ENCODE assay signal across 10 cellular contexts in the genomic region with DNA sequence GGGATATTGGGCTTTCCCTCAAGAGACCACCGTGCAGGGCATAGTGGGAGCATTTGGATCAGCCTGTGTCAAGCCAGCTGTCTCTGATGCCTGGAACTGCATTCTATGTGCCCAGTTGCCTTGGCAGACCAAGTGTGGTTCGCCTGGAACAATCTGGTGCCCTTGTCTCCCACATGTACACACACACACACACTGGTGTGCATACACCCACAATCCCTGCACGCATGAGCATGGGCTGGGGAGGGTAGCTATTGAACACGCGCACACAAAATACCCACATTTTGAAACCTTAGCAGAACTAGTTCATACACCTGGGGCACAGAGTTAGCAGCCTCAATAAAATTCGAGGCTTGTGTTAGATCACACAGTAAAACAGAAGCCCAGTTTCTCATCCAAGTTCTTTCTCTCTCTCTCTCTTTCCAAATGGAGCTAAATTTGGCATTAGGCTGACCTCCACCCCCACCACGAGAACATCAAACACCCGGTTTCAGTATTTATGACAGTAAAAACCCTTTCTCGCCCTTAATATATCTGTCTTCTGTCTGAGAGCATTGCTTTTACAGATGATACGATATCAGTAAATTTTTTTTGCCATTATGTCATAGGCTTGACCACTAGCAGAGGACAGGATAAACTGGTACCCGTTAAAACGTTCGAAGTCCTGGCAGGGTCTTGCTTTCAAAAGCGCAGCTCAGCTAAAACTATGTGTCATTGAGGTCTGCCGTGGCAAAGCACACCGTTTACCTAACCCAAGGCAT. TPM values are rescaled to one million over a fixed set of nuclear protein-coding genes. Genes with fewer than 3 reads are reported as not detected.
DNase-seq lines count a peak whose midpoint lies in the region; ATAC-seq lines count a peak whose summit lies in the region.
"Had no signal": no experiment of that assay in that cellular context is flagged by ENCODE, and none has a peak within 500 bp of the region (broad histone marks: within the 10 kb centered on the region; RNA-seq: fewer than 3 reads in every experiment).

No MANE protein-coding gene starts in this region.

- H3K9me3 ChIP-seq in right cardiac atrium (ENCODE audit: control insufficient read depth, low read length): no peaks in the 10 kb centered on the region
- no peaks in the 10 kb centered on the region for H3K9me3 ChIP-seq in effector memory CD4-positive, alpha-beta T cell (ENCODE audit: control insufficient read depth, low read length)

- POLR2A ChIA-PET in activated CD4-positive, alpha-beta T cell treated with anti-CD3 and anti-CD28 coated beads for 36 hours (lab: Charles Lee): no interaction called here
- POLR2A ChIA-PET in activated CD8-positive, alpha-beta T cell treated with anti-CD3 and anti-CD28 coated beads, Interleukin-2, amount 10 ng/mL, durations not matched to agents 7 days and 5 days (lab: Charles Lee): interaction anchor here (1.1 kb wide), 1 partner anchor 81 kb away, joined by 3 read pairs; no protein-coding TSS in a partner anchor

- intact Hi-C loops in activated CD4-positive, alpha-beta T cell treated with anti-CD3 and anti-CD28 coated beads for 36 hours (cut with DNase I, micrococcal nuclease): no loop called here
- intact Hi-C loops in right cardiac atrium (cut with DNase I): loop anchor here in 1 of 4 donors (10.0 kb wide), 1 partner anchor 106 kb away; no protein-coding TSS in a partner anchor

- H3K9me3 Mint-ChIP-seq in activated CD4-positive, alpha-beta T cell treated with anti-CD3 and anti-CD28 coated beads for 36 hours (ENCODE audit: low read depth): no peaks in the 10 kb centered on the region
- H3K9me3 Mint-ChIP-seq in activated CD8-positive, alpha-beta T cell treated with anti-CD3 and anti-CD28 coated beads, Interleukin-2, amount 10 ng/mL, durations not matched to agents 7 days and 5 days (ENCODE audit: insufficient read depth): no peaks in the 10 kb centered on the region
- no peaks in the 10 kb centered on the region for H3K9me3 Mint-ChIP-seq in stimulated activated naive B cell treated with anti-CD40 and anti-IgM and Interleukin-4, amounts not matched to agents 10 μg/mL and 1 μg/mL and 100 μg/mL, for 72 hours

- H3K4me3 ChIP-seq in right cardiac atrium (ENCODE audit: low read length): peak overlapping the region; percentile 7
- H3K4me3 ChIP-seq in effector memory CD4-positive, alpha-beta T cell (ENCODE audit: insufficient read depth, low read depth, low read length, poor library complexity, severe bottlenecking): no peak overlapping the region

- WGBS in right cardiac atrium: 18% methylated on average over 16 of the region's 16 CpGs

- CTCF ChIA-PET in activated CD4-positive, alpha-beta T cell treated with anti-CD3 and anti-CD28 coated beads for 36 hours (lab: Charles Lee): no interaction called here
- CTCF ChIA-PET in activated CD8-positive, alpha-beta T cell treated with anti-CD3 and anti-CD28 coated beads, Interleukin-2, amount 10 ng/mL, durations not matched to agents 7 days and 5 days (lab: Charles Lee): no interaction called here

- H3K4me1 ChIP-seq in right cardiac atrium (ENCODE audit: control insufficient read depth, insufficient read depth, low read length): peaks cover 9% of the 10 kb centered on the region
- peaks cover 20% of the 10 kb centered on the region for H3K4me1 ChIP-seq in effector memory CD4-positive, alpha-beta T cell (ENCODE audit: control insufficient read depth, insufficient read depth, low read length, poor library complexity, severe bottlenecking)

- H3K27ac Mint-ChIP-seq in activated CD4-positive, alpha-beta T cell treated with anti-CD3 and anti-CD28 coated beads for 36 hours: no peak overlapping the region
- H3K27ac Mint-ChIP-seq in activated CD8-positive, alpha-beta T cell treated with anti-CD3 and anti-CD28 coated beads, Interleukin-2, amount 10 ng/mL, durations not matched to agents 7 days and 5 days: no peak overlapping the region
- peak overlapping the region; percentile 31 for H3K27ac Mint-ChIP-seq in stimulated activated naive B cell treated with anti-CD40 and anti-IgM and Interleukin-4, amounts not matched to agents 10 μg/mL and 1 μg/mL and 100 μg/mL, for 72 hours

- no peaks in the 10 kb centered on the region for H3K27me3 ChIP-seq in right cardiac atrium (ENCODE audit: control insufficient read depth, insufficient read depth)
- H3K27me3 ChIP-seq in effector memory CD4-positive, alpha-beta T cell (replicated peaks; ENCODE audit: control insufficient read depth, insufficient read depth, low read length, poor library complexity, severe bottlenecking): peaks cover 52% of the 10 kb centered on the region

- H3K4me1 Mint-ChIP-seq in activated CD4-positive, alpha-beta T cell treated with anti-CD3 and anti-CD28 coated beads for 36 hours: peaks cover 23% of the 10 kb centered on the region
- peaks cover 24% of the 10 kb centered on the region for H3K4me1 Mint-ChIP-seq in activated CD8-positive, alpha-beta T cell treated with anti-CD3 and anti-CD28 coated beads, Interleukin-2, amount 10 ng/mL, durations not matched to agents 7 days and 5 days (ENCODE audit: low read depth)
- H3K4me1 Mint-ChIP-seq in stimulated activated naive B cell treated with anti-CD40 and anti-IgM and Interleukin-4, amounts not matched to agents 10 μg/mL and 1 μg/mL and 100 μg/mL, for 72 hours: peaks cover 16 to 31% of the 10 kb centered on the region in 2 donors

- H3K27ac ChIP-seq in right cardiac atrium (ENCODE audit: low read length): peak overlapping the region; percentile 65
- no peak overlapping the region for H3K27ac ChIP-seq in effector memory CD4-positive, alpha-beta T cell (ENCODE audit: insufficient read depth, low read length, poor library complexity, severe bottlenecking)

- H3K36me3 ChIP-seq in effector memory CD4-positive, alpha-beta T cell (ENCODE audit: control insufficient read depth, insufficient read depth, low read length): no peaks in the 10 kb centered on the region

- H3K27me3 Mint-ChIP-seq in activated CD4-positive, alpha-beta T cell treated with anti-CD3 and anti-CD28 coated beads for 36 hours: peaks cover 62% of the 10 kb centered on the region
- peaks cover 47% of the 10 kb centered on the region for H3K27me3 Mint-ChIP-seq in activated CD8-positive, alpha-beta T cell treated with anti-CD3 and anti-CD28 coated beads, Interleukin-2, amount 10 ng/mL, durations not matched to agents 7 days and 5 days (ENCODE audit: low read depth)
- peaks cover 52 to 72% of the 10 kb centered on the region in 2 donors for H3K27me3 Mint-ChIP-seq in stimulated activated naive B cell treated with anti-CD40 and anti-IgM and Interleukin-4, amounts not matched to agents 10 μg/mL and 1 μg/mL and 100 μg/mL, for 72 hours

- no peak for ATAC-seq in activated CD4-positive, alpha-beta T cell treated with anti-CD3 and anti-CD28 coated beads for 36 hours
- no peak for ATAC-seq in activated CD8-positive, alpha-beta T cell treated with anti-CD3 and anti-CD28 coated beads, Interleukin-2, amount 10 ng/mL, durations not matched to agents 7 days and 5 days
- ATAC-seq in right cardiac atrium: no peak
- ATAC-seq in stimulated activated naive B cell treated with anti-CD40 and anti-IgM and Interleukin-4, amounts not matched to agents 10 μg/mL and 1 μg/mL and 100 μg/mL, for 72 hours (replicated peaks): no peak
- no peak for ATAC-seq in HG02885 (IDR thresholded peaks at IDR 0.05; ENCODE audit: poor library complexity, unreplicated experiment)

- no peak for DNase-seq in activated CD4-positive, alpha-beta T cell treated with anti-CD3 and anti-CD28 coated beads for 36 hours
- DNase-seq in activated CD4-positive, alpha-beta T cell treated with anti-CD3 and anti-CD28 coated beads for 48 hours: no peak
- DNase-seq in activated CD8-positive, alpha-beta T cell treated with anti-CD3 and anti-CD28 coated beads, Interleukin-2, amount 10 ng/mL, durations not matched to agents 7 days and 5 days: no peak
- no peak for DNase-seq in right cardiac atrium
- DNase-seq in stimulated activated naive B cell treated with anti-CD40 and anti-IgM and Interleukin-4, amounts not matched to agents 10 μg/mL and 1 μg/mL and 100 μg/mL, for 72 hours: no peak
- no peak for DNase-seq in effector memory CD4-positive, alpha-beta T cell
- DNase-seq in AG08396 (ENCODE audit: low spot score): no peak
- DNase-seq: NK-92 treated with Interleukin-12 subunit alpha and Interleukin-12 subunit beta, amount 100 ng/mL, for 24 hours; occipital lobe had no signal

- no peaks in the 10 kb centered on the region for H3K36me3 Mint-ChIP-seq in activated CD4-positive, alpha-beta T cell treated with anti-CD3 and anti-CD28 coated beads for 36 hours (ENCODE audit: low read depth)
- H3K36me3 Mint-ChIP-seq in activated CD8-positive, alpha-beta T cell treated with anti-CD3 and anti-CD28 coated beads, Interleukin-2, amount 10 ng/mL, durations not matched to agents 7 days and 5 days (ENCODE audit: low read depth): no peaks in the 10 kb centered on the region
- H3K36me3 Mint-ChIP-seq in stimulated activated naive B cell treated with anti-CD40 and anti-IgM and Interleukin-4, amounts not matched to agents 10 μg/mL and 1 μg/mL and 100 μg/mL, for 72 hours: peaks cover 0 to 1% of the 10 kb centered on the region in 2 donors

- H3K4me3 Mint-ChIP-seq in activated CD4-positive, alpha-beta T cell treated with anti-CD3 and anti-CD28 coated beads for 36 hours: peak overlapping the region; percentile 63
- peak overlapping the region; percentile 29 for H3K4me3 Mint-ChIP-seq in activated CD8-positive, alpha-beta T cell treated with anti-CD3 and anti-CD28 coated beads, Interleukin-2, amount 10 ng/mL, durations not matched to agents 7 days and 5 days
- H3K4me3 Mint-ChIP-seq in stimulated activated naive B cell treated with anti-CD40 and anti-IgM and Interleukin-4, amounts not matched to agents 10 μg/mL and 1 μg/mL and 100 μg/mL, for 72 hours: peak overlapping the region; percentile 45 to 59

RNA-seq across cellular contexts. Expression of gene NFATC2, which starts 18.2 kb away (rescaled TPM):
- 10 to 100 TPM; 38.5 to 49.8 TPM for total RNA-seq in activated CD4-positive, alpha-beta T cell treated with anti-CD3 and anti-CD28 coated beads for 36 hours
- 10 to 100 TPM; 53.5 to 55.8 TPM for total RNA-seq in activated CD8-positive, alpha-beta T cell treated with anti-CD3 and anti-CD28 coated beads, Interleukin-2, amount 10 ng/mL, durations not matched to agents 7 days and 5 days
- total RNA-seq in right cardiac atrium: 10 to 100 TPM in 1 of 4 donors, 1 to 10 TPM in 3; 6.8 to 13.3 (median 8.3) TPM
- 2.8 TPM for polyA plus RNA-seq in right cardiac atrium
